In the genomic region with DNA sequence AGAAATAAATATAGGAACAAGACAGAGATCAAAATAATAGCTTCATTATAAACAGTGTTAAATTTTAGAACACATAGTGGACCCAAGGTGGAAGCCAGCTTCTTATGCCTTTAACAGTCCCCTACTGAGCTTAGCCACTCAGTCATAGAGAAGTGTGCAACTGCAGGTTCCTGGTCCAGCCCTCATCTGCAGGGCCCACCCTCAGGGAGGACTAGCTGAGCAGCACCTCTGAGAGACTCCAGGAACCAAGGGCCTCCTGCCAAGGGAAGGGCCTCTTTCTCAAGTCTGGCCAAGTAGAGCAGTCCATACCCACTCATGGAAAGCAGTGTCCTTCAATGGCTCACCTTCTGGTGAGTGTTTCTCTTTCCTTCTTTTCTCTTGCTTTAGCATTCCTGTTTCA, we compare ENCODE assay signal across 1 cellular context.
TF ChIP-seq lines count a peak whose summit lies in the region.

No MANE protein-coding gene starts in this region.

TF ChIP-seq in K562, 482 proteins besides CTCF, POLR2A, EP300 and RAD21 (continued from another document):
- no peak for TF ChIP-seq ZMIZ1 (IDR thresholded peaks at IDR 0.05; ENCODE audit: low read depth in 2 of 2, low read length in 2 of 2)
- TF ChIP-seq U2AF2 (optimal IDR thresholded peaks at IDR 0.05; ENCODE audit: low read depth, low read length), result no peak
- TF ChIP-seq ZNF12 (CRISPR knock-in tag; IDR thresholded peaks at IDR 0.05), result no peak
- no peak for TF ChIP-seq ZNF57 (CRISPR knock-in tag; IDR thresholded peaks at IDR 0.05)
- TF ChIP-seq CREM (IDR thresholded peaks at IDR 0.05; ENCODE audit: low read depth), result no peak
- TF ChIP-seq RNF2 (IDR thresholded peaks at IDR 0.05), result no peak
